1 cellular context compared by ENCODE assay signal in genomic region chr4:40546506-40546905, GRCh38.
TF ChIP-seq lines count a peak whose summit lies in the region.

No MANE protein-coding gene starts in this region.

TF ChIP-seq in HepG2, 621 proteins besides CTCF, POLR2A, EP300 and RAD21 (continued from another document):
- TF ChIP-seq, protein P1, sequence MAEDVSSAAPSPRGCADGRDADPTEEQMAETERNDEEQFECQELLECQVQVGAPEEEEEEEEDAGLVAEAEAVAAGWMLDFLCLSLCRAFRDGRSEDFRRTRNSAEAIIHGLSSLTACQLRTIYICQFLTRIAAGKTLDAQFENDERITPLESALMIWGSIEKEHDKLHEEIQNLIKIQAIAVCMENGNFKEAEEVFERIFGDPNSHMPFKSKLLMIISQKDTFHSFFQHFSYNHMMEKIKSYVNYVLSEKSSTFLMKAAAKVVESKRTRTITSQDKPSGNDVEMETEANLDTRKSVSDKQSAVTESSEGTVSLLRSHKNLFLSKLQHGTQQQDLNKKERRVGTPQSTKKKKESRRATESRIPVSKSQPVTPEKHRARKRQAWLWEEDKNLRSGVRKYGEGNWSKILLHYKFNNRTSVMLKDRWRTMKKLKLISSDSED (CRISPR knock-in tag; IDR thresholded peaks at IDR 0.05): no peak
- no peak for TF ChIP-seq CHD2 (IDR thresholded peaks at IDR 0.05; ENCODE audit: low read depth, low read length)
- TF ChIP-seq KDM6A (CRISPR knock-in tag; IDR thresholded peaks at IDR 0.05; ENCODE audit: low read depth): no peak
- TF ChIP-seq, protein P2, sequence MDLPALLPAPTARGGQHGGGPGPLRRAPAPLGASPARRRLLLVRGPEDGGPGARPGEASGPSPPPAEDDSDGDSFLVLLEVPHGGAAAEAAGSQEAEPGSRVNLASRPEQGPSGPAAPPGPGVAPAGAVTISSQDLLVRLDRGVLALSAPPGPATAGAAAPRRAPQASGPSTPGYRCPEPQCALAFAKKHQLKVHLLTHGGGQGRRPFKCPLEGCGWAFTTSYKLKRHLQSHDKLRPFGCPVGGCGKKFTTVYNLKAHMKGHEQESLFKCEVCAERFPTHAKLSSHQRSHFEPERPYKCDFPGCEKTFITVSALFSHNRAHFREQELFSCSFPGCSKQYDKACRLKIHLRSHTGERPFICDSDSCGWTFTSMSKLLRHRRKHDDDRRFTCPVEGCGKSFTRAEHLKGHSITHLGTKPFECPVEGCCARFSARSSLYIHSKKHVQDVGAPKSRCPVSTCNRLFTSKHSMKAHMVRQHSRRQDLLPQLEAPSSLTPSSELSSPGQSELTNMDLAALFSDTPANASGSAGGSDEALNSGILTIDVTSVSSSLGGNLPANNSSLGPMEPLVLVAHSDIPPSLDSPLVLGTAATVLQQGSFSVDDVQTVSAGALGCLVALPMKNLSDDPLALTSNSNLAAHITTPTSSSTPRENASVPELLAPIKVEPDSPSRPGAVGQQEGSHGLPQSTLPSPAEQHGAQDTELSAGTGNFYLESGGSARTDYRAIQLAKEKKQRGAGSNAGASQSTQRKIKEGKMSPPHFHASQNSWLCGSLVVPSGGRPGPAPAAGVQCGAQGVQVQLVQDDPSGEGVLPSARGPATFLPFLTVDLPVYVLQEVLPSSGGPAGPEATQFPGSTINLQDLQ (CRISPR knock-in tag; IDR thresholded peaks at IDR 0.05): no peak
- no peak for TF ChIP-seq HOXD1 (CRISPR knock-in tag; IDR thresholded peaks at IDR 0.05)
- no peak for TF ChIP-seq AGO1 (IDR thresholded peaks at IDR 0.05; ENCODE audit: low read depth, low read length, poor library complexity, severe bottlenecking)
- TF ChIP-seq HDAC1 (CRISPR knock-in tag; IDR thresholded peaks at IDR 0.05): 0 out of 2 replicates have a peak, but pooled peaks have one; percentile 14
- TF ChIP-seq FOSL2 (CRISPR knock-in tag; IDR thresholded peaks at IDR 0.05): no peak
- TF ChIP-seq RAD51 (IDR thresholded peaks at IDR 0.05; ENCODE audit: borderline replicate concordance): no peak
- TF ChIP-seq, protein P3, sequence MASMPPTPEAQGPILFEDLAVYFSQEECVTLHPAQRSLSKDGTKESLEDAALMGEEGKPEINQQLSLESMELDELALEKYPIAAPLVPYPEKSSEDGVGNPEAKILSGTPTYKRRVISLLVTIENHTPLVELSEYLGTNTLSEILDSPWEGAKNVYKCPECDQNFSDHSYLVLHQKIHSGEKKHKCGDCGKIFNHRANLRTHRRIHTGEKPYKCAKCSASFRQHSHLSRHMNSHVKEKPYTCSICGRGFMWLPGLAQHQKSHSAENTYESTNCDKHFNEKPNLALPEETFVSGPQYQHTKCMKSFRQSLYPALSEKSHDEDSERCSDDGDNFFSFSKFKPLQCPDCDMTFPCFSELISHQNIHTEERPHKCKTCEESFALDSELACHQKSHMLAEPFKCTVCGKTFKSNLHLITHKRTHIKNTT (CRISPR knock-in tag; IDR thresholded peaks at IDR 0.05): no peak
- TF ChIP-seq ZNF577 (CRISPR knock-in tag; IDR thresholded peaks at IDR 0.05; ENCODE audit: borderline replicate concordance, low read depth): no peak
- no peak for TF ChIP-seq ZNF660 (CRISPR knock-in tag; IDR thresholded peaks at IDR 0.05; ENCODE audit: borderline replicate concordance, low read depth)
- TF ChIP-seq PHF21A (CRISPR knock-in tag; IDR thresholded peaks at IDR 0.05): no peak
- no peak for TF ChIP-seq YEATS4 (CRISPR knock-in tag; IDR thresholded peaks at IDR 0.05; ENCODE audit: borderline replicate concordance)
- 0 out of 2 replicates have a peak, but pooled peaks have one; percentile 32 for TF ChIP-seq NCOR1 (IDR thresholded peaks at IDR 0.05; ENCODE audit: borderline replicate concordance, low read length)
- TF ChIP-seq HOXA7 (CRISPR knock-in tag; IDR thresholded peaks at IDR 0.05): no peak
- no peak for TF ChIP-seq MED1 (CRISPR knock-in tag; IDR thresholded peaks at IDR 0.05)
- TF ChIP-seq HNF4A (CRISPR knock-in tag; IDR thresholded peaks at IDR 0.05): peak; percentile 77
- TF ChIP-seq ZNF484 (CRISPR knock-in tag; IDR thresholded peaks at IDR 0.05; ENCODE audit: borderline replicate concordance, low read depth): no peak
- TF ChIP-seq ZNF768 (CRISPR knock-in tag; IDR thresholded peaks at IDR 0.05): no peak
- no peak for TF ChIP-seq ZFY (CRISPR knock-in tag; IDR thresholded peaks at IDR 0.05)
- no peak for TF ChIP-seq PITX1 (CRISPR knock-in tag; IDR thresholded peaks at IDR 0.05)
- TF ChIP-seq ARID2 (CRISPR knock-in tag; IDR thresholded peaks at IDR 0.05; ENCODE audit: borderline replicate concordance): no peak
- TF ChIP-seq CREB1 (IDR thresholded peaks at IDR 0.05): no peak
- TF ChIP-seq CREB1 (CRISPR knock-in tag; IDR thresholded peaks at IDR 0.05): 0 out of 2 replicates have a peak, but pooled peaks have one; percentile 29
- no peak for TF ChIP-seq FOXA1 (IDR thresholded peaks at IDR 0.05)
- TF ChIP-seq FOXA1 (CRISPR knock-in tag; IDR thresholded peaks at IDR 0.05): 0 out of 2 replicates have a peak, but pooled peaks have one; percentile 22
- TF ChIP-seq PCBP2 (optimal IDR thresholded peaks at IDR 0.05; ENCODE audit: low read depth, low read length, poor library complexity, severe bottlenecking): no peak
- no peak for TF ChIP-seq YEATS2 (CRISPR knock-in tag; IDR thresholded peaks at IDR 0.05; ENCODE audit: borderline replicate concordance)
